ENCODE assay signal across 8 cellular contexts in genomic region chr6:89819336-89820130, GRCh38. TPM values are rescaled to one million over a fixed set of nuclear protein-coding genes. Genes with fewer than 3 reads are reported as not detected.
DNase-seq lines count a peak whose midpoint lies in the region; ATAC-seq and TF ChIP-seq lines count a peak whose summit lies in the region.

A gene with protein sequence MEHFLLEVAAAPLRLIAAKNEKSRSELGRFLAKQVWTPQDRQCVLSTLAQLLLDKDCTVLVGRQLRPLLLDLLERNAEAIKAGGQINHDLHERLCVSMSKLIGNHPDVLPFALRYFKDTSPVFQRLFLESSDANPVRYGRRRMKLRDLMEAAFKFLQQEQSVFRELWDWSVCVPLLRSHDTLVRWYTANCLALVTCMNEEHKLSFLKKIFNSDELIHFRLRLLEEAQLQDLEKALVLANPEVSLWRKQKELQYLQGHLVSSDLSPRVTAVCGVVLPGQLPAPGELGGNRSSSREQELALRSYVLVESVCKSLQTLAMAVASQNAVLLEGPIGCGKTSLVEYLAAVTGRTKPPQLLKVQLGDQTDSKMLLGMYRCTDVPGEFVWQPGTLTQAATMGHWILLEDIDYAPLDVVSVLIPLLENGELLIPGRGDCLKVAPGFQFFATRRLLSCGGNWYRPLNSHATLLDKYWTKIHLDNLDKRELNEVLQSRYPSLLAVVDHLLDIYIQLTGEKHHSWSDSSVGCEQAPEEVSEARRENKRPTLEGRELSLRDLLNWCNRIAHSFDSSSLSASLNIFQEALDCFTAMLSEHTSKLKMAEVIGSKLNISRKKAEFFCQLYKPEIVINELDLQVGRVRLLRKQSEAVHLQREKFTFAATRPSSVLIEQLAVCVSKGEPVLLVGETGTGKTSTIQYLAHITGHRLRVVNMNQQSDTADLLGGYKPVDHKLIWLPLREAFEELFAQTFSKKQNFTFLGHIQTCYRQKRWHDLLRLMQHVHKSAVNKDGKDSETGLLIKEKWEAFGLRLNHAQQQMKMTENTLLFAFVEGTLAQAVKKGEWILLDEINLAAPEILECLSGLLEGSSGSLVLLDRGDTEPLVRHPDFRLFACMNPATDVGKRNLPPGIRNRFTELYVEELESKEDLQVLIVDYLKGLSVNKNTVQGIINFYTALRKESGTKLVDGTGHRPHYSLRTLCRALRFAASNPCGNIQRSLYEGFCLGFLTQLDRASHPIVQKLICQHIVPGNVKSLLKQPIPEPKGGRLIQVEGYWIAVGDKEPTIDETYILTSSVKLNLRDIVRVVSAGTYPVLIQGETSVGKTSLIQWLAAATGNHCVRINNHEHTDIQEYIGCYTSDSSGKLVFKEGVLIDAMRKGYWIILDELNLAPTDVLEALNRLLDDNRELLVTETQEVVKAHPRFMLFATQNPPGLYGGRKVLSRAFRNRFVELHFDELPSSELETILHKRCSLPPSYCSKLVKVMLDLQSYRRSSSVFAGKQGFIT (N-terminal part only) (minus strand): TSS chr6:89819794. CDS start chr6:89819607, 187 bp downstream.

- H3K4me1 ChIP-seq in lung (ENCODE audit: control insufficient read depth in 2 of 2, insufficient read depth in 2 of 2, low read length in 2 of 2) = peaks cover 8 to 9% of the 10 kb centered on the region in 2 donors

- no peaks in the 10 kb centered on the region for H3K27me3 ChIP-seq in lung (ENCODE audit: control insufficient read depth, insufficient read depth)

- no peaks in the 10 kb centered on the region for H3K36me3 ChIP-seq in lung (ENCODE audit: control insufficient read depth in 2 of 2, insufficient read depth in 2 of 2, low read length in 2 of 2)

- no peak for TF ChIP-seq CTCF in lung (IDR thresholded peaks at IDR 0.05; ENCODE audit: control extremely low read depth, extremely low read depth)

- H3K4me3 ChIP-seq in lung = peak within 1 kb of the TSS; percentile 83

- ATAC-seq in GM19468 (IDR thresholded peaks at IDR 0.05; ENCODE audit: extremely low read depth, unreplicated experiment) = peak; percentile 92
- ATAC-seq in lung (ENCODE audit: insufficient read depth, low FRiP score) = peak; percentile 97

- WGBS in lung, 2 donors = 0% methylated on average over 64 to 65 of the region's 65 CpGs

- H3K27ac ChIP-seq in lung (ENCODE audit: low read depth in 1 of 2, low read length in 1 of 2) = peak within 1 kb of the TSS; percentile 78 to 94

- no peaks in the 10 kb centered on the region for H3K9me3 ChIP-seq in lung (ENCODE audit: control insufficient read depth in 2 of 2, insufficient read depth in 1 of 2, low read length in 1 of 2)

- DNase-seq in CMK (ENCODE audit: low read depth) (peak; percentile 73), HS-5 (ENCODE audit: low read depth) (peak; percentile 76), lung (ENCODE audit: low spot score) (peak; percentile 91)
- peak; percentile 81 for DNase-seq in NK-92 treated with Interleukin-12 subunit alpha and Interleukin-12 subunit beta, amount 100 ng/mL, for 24 hours (lab: John Stamatoyannopoulos, UW)
- DNase-seq in activated CD8-positive, alpha-beta memory T cell treated with anti-CD3 and anti-CD28 coated beads for 24 hours = peak; percentile 93
- DNase-seq in effector CD8-positive, alpha-beta T cell (lab: John Stamatoyannopoulos, UW) = peak; percentile 80
- DNase-seq in stimulated activated CD4-positive, alpha-beta T cell treated with anti-CD3 and anti-CD28 coated beads, TNF-alpha, amount 100 ng/mL, for 4 hours (ENCODE audit: low read depth in 3 of 3) = peak; percentile 72 to 82 (median 80)

RNA-seq across cellular contexts. Expression of the gene that starts here (rescaled TPM):
- total RNA-seq in lung = 10 to 100 TPM; 31.3 to 32.0 TPM
- 10 to 100 TPM in 1 of 2 donors, 1 to 10 TPM in 1; 7.6 to 33.8 TPM for polyA plus RNA-seq in lung

Comparison
In these comparisons a context has a peak if more than half of its experiments do, and no peak if none do; other contexts are left out.
1. Peak in every context shown above with its lines: DNase-seq, ATAC-seq, H3K4me3 ChIP-seq and H3K27ac ChIP-seq.